Comparison of ENCODE assay signal across 22 cellular contexts in genomic region chrX:123720486-123720885, GRCh38. TPM values are rescaled to one million over a fixed set of nuclear protein-coding genes. Genes with fewer than 3 reads are reported as not detected.
DNase-seq lines count a peak whose midpoint lies in the region; ATAC-seq, FAIRE-seq and TF ChIP-seq lines count a peak whose summit lies in the region.
"Had no signal": no experiment of that assay in that cellular context is flagged by ENCODE, and none has a peak within 500 bp of the region (broad histone marks: within the 10 kb centered on the region; RNA-seq: fewer than 3 reads in every experiment).

No MANE protein-coding gene starts in this region.

- FAIRE-seq in astrocyte (lab: Jason Lieb, UNC): peak; percentile 13
- FAIRE-seq: GM12891 had no signal

- H3K9ac ChIP-seq in astrocyte (ENCODE audit: low read length): no peak overlapping the region
- H3K9ac ChIP-seq: GM23248 had no signal

- H3K79me2 ChIP-seq in astrocyte (ENCODE audit: insufficient read depth, low read length): peaks cover 98% of the 10 kb centered on the region

- H3K4me1 ChIP-seq in astrocyte (ENCODE audit: insufficient read depth, low read length): no peaks in the 10 kb centered on the region
- H3K4me1 ChIP-seq: BE2C had no signal

- no peaks in the 10 kb centered on the region for H3K9me3 ChIP-seq in astrocyte (ENCODE audit: insufficient read depth, low read depth, low read length)
- H3K9me3 ChIP-seq: BE2C had no signal

- peaks cover 2% of the 10 kb centered on the region for H3K36me3 Mint-ChIP-seq in astrocyte (ENCODE audit: low read depth, unreplicated experiment)
- H3K36me3 Mint-ChIP-seq in activated CD4-positive, alpha-beta memory T cell treated with anti-CD3 and anti-CD28 coated beads for 36 hours: no peaks in the 10 kb centered on the region
- H3K36me3 Mint-ChIP-seq: CD4-positive, CD25-positive, alpha-beta regulatory T cell had no signal

- H3K27ac ChIP-seq in 22Rv1 (peak overlapping the region; percentile 83), astrocyte (ENCODE audit: low read depth, low read length) (no peak overlapping the region)
- H3K27ac ChIP-seq: GM23248 had no signal

- H3K36me3 ChIP-seq in astrocyte (ENCODE audit: insufficient read depth, low read length): peaks cover 2% of the 10 kb centered on the region
- H3K36me3 ChIP-seq: BE2C had no signal

- H3K27ac Mint-ChIP-seq in astrocyte (ENCODE audit: unreplicated experiment): no peak overlapping the region
- no peak overlapping the region for H3K27ac Mint-ChIP-seq in activated CD4-positive, alpha-beta memory T cell treated with anti-CD3 and anti-CD28 coated beads for 36 hours
- H3K27ac Mint-ChIP-seq: CD4-positive, CD25-positive, alpha-beta regulatory T cell had no signal

- DNase-seq in LNCaP clone FGC (ENCODE audit: low read depth): peak; percentile 75
- DNase-seq in astrocyte (ENCODE audit: low read depth): no peak
- no peak for DNase-seq in left colon
- no peak for DNase-seq in Kasumi-1 (lab: John Stamatoyannopoulos, UW)
- no peak for DNase-seq in activated CD4-positive, alpha-beta memory T cell treated with anti-CD3 and anti-CD28 coated beads for 36 hours
- DNase-seq: BE2C; CD4-positive, CD25-positive, alpha-beta regulatory T cell; COR-L47; DND-41; GM23248; HCEC 1CT; IMR-90; NCI-H1417; NCI-H1694 treated with DMSO at 0.1 percent for 48 hours; NCI-H2227 treated with DMSO at 0.1 percent for 48 hours; NCI-H510A; NCI-H748 treated with DMSO at 0.1 percent for 48 hours; SIG-M5 had no signal

- TF ChIP-seq CTCF in 22Rv1 (IDR thresholded peaks at IDR 0.05) (no peak), LNCaP clone FGC (IDR thresholded peaks at IDR 0.05; ENCODE audit: control insufficient read depth, extremely low read depth, insufficient read depth) (no peak), astrocyte (IDR thresholded peaks at IDR 0.05; ENCODE audit: insufficient read depth, low read depth, low read length) (no peak)

- CTCF ChIA-PET in activated CD4-positive, alpha-beta memory T cell treated with anti-CD3 and anti-CD28 coated beads for 36 hours (lab: Charles Lee): interaction anchor here (1.2 kb wide), 1 partner anchor 12 kb away, joined by 4 read pairs; the partner anchor contains the start of gene THOC2

- peak overlapping the region; percentile 28 for H3K4me3 ChIP-seq in LNCaP clone FGC (ENCODE audit: low read depth, low read length)
- no peak overlapping the region for H3K4me3 ChIP-seq in astrocyte (ENCODE audit: insufficient read depth, low read depth, low read length)
- H3K4me3 ChIP-seq: GM23248 had no signal

- H3K9me3 Mint-ChIP-seq in astrocyte (ENCODE audit: unreplicated experiment): no peaks in the 10 kb centered on the region
- no peaks in the 10 kb centered on the region for H3K9me3 Mint-ChIP-seq in activated CD4-positive, alpha-beta memory T cell treated with anti-CD3 and anti-CD28 coated beads for 36 hours

- H2AFZ ChIP-seq in astrocyte (ENCODE audit: low read depth, low read length): no peak overlapping the region
- H2AFZ ChIP-seq: GM23248 had no signal

- ATAC-seq in left colon (peak; percentile 95), HG03439 (IDR thresholded peaks at IDR 0.05; ENCODE audit: unreplicated experiment) (no peak)
- ATAC-seq: SK-N-SH treated with all-trans-retinoic acid at 6 μM for 48 hours had no signal

- H3K4me3 Mint-ChIP-seq in astrocyte (ENCODE audit: unreplicated experiment): no peak overlapping the region
- no peak overlapping the region for H3K4me3 Mint-ChIP-seq in activated CD4-positive, alpha-beta memory T cell treated with anti-CD3 and anti-CD28 coated beads for 36 hours

- POLR2A ChIA-PET in activated CD4-positive, alpha-beta memory T cell treated with anti-CD3 and anti-CD28 coated beads for 36 hours (lab: Charles Lee): no interaction called here

- intact Hi-C loops in left colon (cut with DNase I, micrococcal nuclease): no loop called here
- intact Hi-C loops in activated CD4-positive, alpha-beta memory T cell treated with anti-CD3 and anti-CD28 coated beads for 36 hours (cut with micrococcal nuclease): no loop called here

- peaks cover 39% of the 10 kb centered on the region for H4K20me1 ChIP-seq in astrocyte (ENCODE audit: insufficient read depth, low read length)

- no peaks in the 10 kb centered on the region for H3K27me3 Mint-ChIP-seq in astrocyte (ENCODE audit: low read depth, unreplicated experiment)
- H3K27me3 Mint-ChIP-seq in activated CD4-positive, alpha-beta memory T cell treated with anti-CD3 and anti-CD28 coated beads for 36 hours: no peaks in the 10 kb centered on the region
- H3K27me3 Mint-ChIP-seq: CD4-positive, CD25-positive, alpha-beta regulatory T cell had no signal

- no peaks in the 10 kb centered on the region for H3K4me1 Mint-ChIP-seq in astrocyte (ENCODE audit: low read depth, unreplicated experiment)
- peaks cover 16% of the 10 kb centered on the region for H3K4me1 Mint-ChIP-seq in activated CD4-positive, alpha-beta memory T cell treated with anti-CD3 and anti-CD28 coated beads for 36 hours (ENCODE audit: low read depth)

- H3K27me3 ChIP-seq in astrocyte (ENCODE audit: insufficient read depth, low read length): no peaks in the 10 kb centered on the region
- H3K27me3 ChIP-seq: BE2C had no signal

- H3K4me2 ChIP-seq in astrocyte (ENCODE audit: low read length): no peak overlapping the region

RNA-seq across cellular contexts. Expression of gene THOC2, which starts 12.4 kb away (rescaled TPM):
- total RNA-seq in astrocyte (64.8 and 68.6 TPM in 2 replicates), left colon (10 to 100 TPM; 64.0 to 64.7 TPM)
- 10 to 100 TPM; 75.2 to 77.1 TPM for total RNA-seq in activated CD4-positive, alpha-beta memory T cell treated with anti-CD3 and anti-CD28 coated beads for 36 hours
